1 cellular context compared by ENCODE assay signal in genomic region chr15:89680282-89680873, GRCh38.
TF ChIP-seq lines count a peak whose summit lies in the region.

No MANE protein-coding gene starts in this region.

TF ChIP-seq in HepG2, 621 proteins besides CTCF, POLR2A, EP300 and RAD21 (continued from another document and continues in another):
- TF ChIP-seq NR2F6 (IDR thresholded peaks at IDR 0.05) (peak; percentile 70; the same call in 1 of the 2 replicates), NR2F6 (CRISPR knock-in tag; IDR thresholded peaks at IDR 0.05) (peak; percentile 53; the same call in 1 of the 2 replicates), BHLHE40 (IDR thresholded peaks at IDR 0.05; ENCODE audit: low read length) (no peak), ZNF484 (CRISPR knock-in tag; IDR thresholded peaks at IDR 0.05; ENCODE audit: borderline replicate concordance, low read depth) (no peak), ZBTB49 (CRISPR knock-in tag; IDR thresholded peaks at IDR 0.05; ENCODE audit: borderline replicate concordance) (no peak), SMAD9 (CRISPR knock-in tag; IDR thresholded peaks at IDR 0.05) (no peak), FOXO1 (CRISPR knock-in tag; IDR thresholded peaks at IDR 0.05) (no peak; the same call in 1 of the 2 replicates), ARNTL (CRISPR knock-in tag; IDR thresholded peaks at IDR 0.05) (no peak), ZNF652 (CRISPR knock-in tag; IDR thresholded peaks at IDR 0.05; ENCODE audit: borderline replicate concordance, low read depth) (no peak), MAF1 (CRISPR knock-in tag; IDR thresholded peaks at IDR 0.05; ENCODE audit: borderline replicate concordance) (no peak), ZSCAN12 (CRISPR knock-in tag; IDR thresholded peaks at IDR 0.05) (no peak), CEBPZ (IDR thresholded peaks at IDR 0.05; ENCODE audit: low read length) (no peak), ZGPAT (CRISPR knock-in tag; IDR thresholded peaks at IDR 0.05) (peak; percentile 44; the same call in 1 of the 2 replicates), ZNF572 (CRISPR knock-in tag; IDR thresholded peaks at IDR 0.05) (no peak), EHMT2 (IDR thresholded peaks at IDR 0.05; ENCODE audit: borderline replicate concordance, low read depth, low read length) (0 out of 2 replicates have a peak, but pooled peaks have one; percentile 22), GATAD1 (CRISPR knock-in tag; IDR thresholded peaks at IDR 0.05) (0 out of 2 replicates have a peak, but pooled peaks have one; percentile 12), ZNF761 (CRISPR knock-in tag; conservative IDR thresholded peaks at IDR 0.05) (peak; percentile 93), ZNF816 (CRISPR knock-in tag; IDR thresholded peaks at IDR 0.05; ENCODE audit: borderline replicate concordance) (no peak), HINFP (CRISPR knock-in tag; IDR thresholded peaks at IDR 0.05; ENCODE audit: low read depth) (no peak), ZNF672 (CRISPR knock-in tag; IDR thresholded peaks at IDR 0.05) (no peak), ZBTB21 (CRISPR knock-in tag; IDR thresholded peaks at IDR 0.05) (peak; percentile 95), POLR2AphosphoS5 (IDR thresholded peaks at IDR 0.05; ENCODE audit: low read depth, low read length) (no peak), ZNF460 (CRISPR knock-in tag; IDR thresholded peaks at IDR 0.05; ENCODE audit: borderline replicate concordance) (no peak), HMG20A (CRISPR knock-in tag; IDR thresholded peaks at IDR 0.05; ENCODE audit: borderline replicate concordance) (peak; percentile 47), ZSCAN22 (CRISPR knock-in tag; IDR thresholded peaks at IDR 0.05) (no peak), ZNF75D (CRISPR knock-in tag; IDR thresholded peaks at IDR 0.05; ENCODE audit: borderline replicate concordance) (no peak), ZBTB39 (CRISPR knock-in tag; IDR thresholded peaks at IDR 0.05) (peak; percentile 96), HNF1B (CRISPR knock-in tag; IDR thresholded peaks at IDR 0.05) (peak; percentile 26; the same call in 1 of the 2 replicates), XRCC5 (optimal IDR thresholded peaks at IDR 0.05; ENCODE audit: low read length) (no peak), ZNF547 (CRISPR knock-in tag; IDR thresholded peaks at IDR 0.05) (no peak), SP5 (CRISPR knock-in tag; IDR thresholded peaks at IDR 0.05; ENCODE audit: borderline replicate concordance, low read depth) (peak; percentile 27; the same call in 1 of the 2 replicates)
- TF ChIP-seq, protein P1, sequence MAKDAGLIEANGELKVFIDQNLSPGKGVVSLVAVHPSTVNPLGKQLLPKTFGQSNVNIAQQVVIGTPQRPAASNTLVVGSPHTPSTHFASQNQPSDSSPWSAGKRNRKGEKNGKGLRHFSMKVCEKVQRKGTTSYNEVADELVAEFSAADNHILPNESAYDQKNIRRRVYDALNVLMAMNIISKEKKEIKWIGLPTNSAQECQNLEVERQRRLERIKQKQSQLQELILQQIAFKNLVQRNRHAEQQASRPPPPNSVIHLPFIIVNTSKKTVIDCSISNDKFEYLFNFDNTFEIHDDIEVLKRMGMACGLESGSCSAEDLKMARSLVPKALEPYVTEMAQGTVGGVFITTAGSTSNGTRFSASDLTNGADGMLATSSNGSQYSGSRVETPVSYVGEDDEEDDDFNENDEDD (CRISPR knock-in tag; IDR thresholded peaks at IDR 0.05; ENCODE audit: borderline replicate concordance), result no peak
- TF ChIP-seq, protein P2, sequence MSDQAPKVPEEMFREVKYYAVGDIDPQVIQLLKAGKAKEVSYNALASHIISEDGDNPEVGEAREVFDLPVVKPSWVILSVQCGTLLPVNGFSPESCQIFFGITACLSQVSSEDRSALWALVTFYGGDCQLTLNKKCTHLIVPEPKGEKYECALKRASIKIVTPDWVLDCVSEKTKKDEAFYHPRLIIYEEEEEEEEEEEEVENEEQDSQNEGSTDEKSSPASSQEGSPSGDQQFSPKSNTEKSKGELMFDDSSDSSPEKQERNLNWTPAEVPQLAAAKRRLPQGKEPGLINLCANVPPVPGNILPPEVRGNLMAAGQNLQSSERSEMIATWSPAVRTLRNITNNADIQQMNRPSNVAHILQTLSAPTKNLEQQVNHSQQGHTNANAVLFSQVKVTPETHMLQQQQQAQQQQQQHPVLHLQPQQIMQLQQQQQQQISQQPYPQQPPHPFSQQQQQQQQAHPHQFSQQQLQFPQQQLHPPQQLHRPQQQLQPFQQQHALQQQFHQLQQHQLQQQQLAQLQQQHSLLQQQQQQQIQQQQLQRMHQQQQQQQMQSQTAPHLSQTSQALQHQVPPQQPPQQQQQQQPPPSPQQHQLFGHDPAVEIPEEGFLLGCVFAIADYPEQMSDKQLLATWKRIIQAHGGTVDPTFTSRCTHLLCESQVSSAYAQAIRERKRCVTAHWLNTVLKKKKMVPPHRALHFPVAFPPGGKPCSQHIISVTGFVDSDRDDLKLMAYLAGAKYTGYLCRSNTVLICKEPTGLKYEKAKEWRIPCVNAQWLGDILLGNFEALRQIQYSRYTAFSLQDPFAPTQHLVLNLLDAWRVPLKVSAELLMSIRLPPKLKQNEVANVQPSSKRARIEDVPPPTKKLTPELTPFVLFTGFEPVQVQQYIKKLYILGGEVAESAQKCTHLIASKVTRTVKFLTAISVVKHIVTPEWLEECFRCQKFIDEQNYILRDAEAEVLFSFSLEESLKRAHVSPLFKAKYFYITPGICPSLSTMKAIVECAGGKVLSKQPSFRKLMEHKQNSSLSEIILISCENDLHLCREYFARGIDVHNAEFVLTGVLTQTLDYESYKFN (CRISPR knock-in tag; conservative IDR thresholded peaks at IDR 0.05), result peak; percentile 92
- TF ChIP-seq, protein P3, sequence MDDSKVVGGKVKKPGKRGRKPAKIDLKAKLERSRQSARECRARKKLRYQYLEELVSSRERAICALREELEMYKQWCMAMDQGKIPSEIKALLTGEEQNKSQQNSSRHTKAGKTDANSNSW (CRISPR knock-in tag; IDR thresholded peaks at IDR 0.05; ENCODE audit: borderline replicate concordance), result no peak
